In the genomic region with DNA sequence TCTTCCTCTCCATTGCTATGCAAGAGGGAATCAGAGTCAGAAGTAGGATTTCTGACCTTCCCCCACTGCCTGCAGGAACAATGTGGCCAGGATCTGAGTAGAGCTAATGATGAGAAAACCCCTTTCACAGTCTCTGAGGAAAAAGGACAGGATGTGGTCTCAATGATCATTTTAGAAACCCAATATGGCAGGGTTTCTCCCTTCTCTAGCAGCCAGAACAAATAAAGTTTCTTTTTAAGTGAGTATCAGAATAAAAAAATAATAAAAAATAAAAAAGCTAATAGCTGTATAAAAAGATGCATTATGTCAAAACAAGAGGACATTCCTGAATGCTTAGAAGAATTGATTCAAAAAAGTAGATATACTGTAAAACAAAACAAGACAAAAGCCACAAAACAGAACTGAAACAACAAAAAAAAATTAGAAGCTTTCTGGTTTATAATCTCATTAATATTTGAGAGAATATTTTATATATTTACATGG, we compare ENCODE assay signal across 12 cellular contexts.
DNase-seq lines count a peak whose midpoint lies in the region; ATAC-seq, FAIRE-seq and TF ChIP-seq lines count a peak whose summit lies in the region.
"Had no signal": no experiment of that assay in that cellular context is flagged by ENCODE, and none has a peak within 500 bp of the region (broad histone marks: within the 10 kb centered on the region; RNA-seq: fewer than 3 reads in every experiment).

No MANE protein-coding gene starts in this region.

- ATAC-seq in GM18498 (IDR thresholded peaks at IDR 0.05; ENCODE audit: unreplicated experiment) (peak; percentile 98), GM21390 (IDR thresholded peaks at IDR 0.05; ENCODE audit: unreplicated experiment) (peak; percentile 99), HG03135 (IDR thresholded peaks at IDR 0.05; ENCODE audit: unreplicated experiment) (peak; percentile 98)
- no peak for ATAC-seq in activated T-cell treated with anti-CD3 and anti-CD28 coated beads, Interleukin-2, amount 50 U/mL, for 4 hours
- ATAC-seq: psoas muscle had no signal

- no peaks in the 10 kb centered on the region for H3K36me3 Mint-ChIP-seq in dendritic cell treated with granulocyte-macrophage colony-stimulating factor and Interleukin-4, amounts not matched to agents 40 ng/mL and 50 ng/mL, for 4 days (ENCODE audit: low read depth)
- no peaks in the 10 kb centered on the region for H3K36me3 Mint-ChIP-seq in T-helper 2 cell treated with Interferon-gamma antibody and Interleukin-4, amounts not matched to agents 5 μg/mL and 100 μg/mL, for 36 hours (ENCODE audit: low read depth)
- no peaks in the 10 kb centered on the region for H3K36me3 Mint-ChIP-seq in activated T-cell treated with anti-CD3 and anti-CD28 coated beads, Interleukin-2, amount 50 U/mL, for 4 hours (ENCODE audit: insufficient read depth)

- H3K4me1 Mint-ChIP-seq in dendritic cell treated with granulocyte-macrophage colony-stimulating factor and Interleukin-4, amounts not matched to agents 40 ng/mL and 50 ng/mL, for 4 days (ENCODE audit: low read depth), result peaks cover 12% of the 10 kb centered on the region
- H3K4me1 Mint-ChIP-seq in T-helper 2 cell treated with Interferon-gamma antibody and Interleukin-4, amounts not matched to agents 5 μg/mL and 100 μg/mL, for 36 hours (ENCODE audit: low read depth), result no peaks in the 10 kb centered on the region
- peaks cover 3% of the 10 kb centered on the region for H3K4me1 Mint-ChIP-seq in activated T-cell treated with anti-CD3 and anti-CD28 coated beads, Interleukin-2, amount 50 U/mL, for 4 hours (ENCODE audit: low read depth)

- no peaks in the 10 kb centered on the region for H3K27me3 ChIP-seq in esophagus muscularis mucosa
- H3K27me3 ChIP-seq: cardiac muscle cell had no signal

- TF ChIP-seq EP300 in esophagus muscularis mucosa (IDR thresholded peaks at IDR 0.05), result no peak

- peaks cover 2% of the 10 kb centered on the region for H3K9me3 Mint-ChIP-seq in dendritic cell treated with granulocyte-macrophage colony-stimulating factor and Interleukin-4, amounts not matched to agents 40 ng/mL and 50 ng/mL, for 4 days
- no peaks in the 10 kb centered on the region for H3K9me3 Mint-ChIP-seq in T-helper 2 cell treated with Interferon-gamma antibody and Interleukin-4, amounts not matched to agents 5 μg/mL and 100 μg/mL, for 36 hours
- H3K9me3 Mint-ChIP-seq in activated T-cell treated with anti-CD3 and anti-CD28 coated beads, Interleukin-2, amount 50 U/mL, for 4 hours, result peaks cover under 1% of the 10 kb centered on the region

- no peak for DNase-seq in esophagus muscularis mucosa (ENCODE audit: extremely low spot score)
- no peak for DNase-seq in T-helper 2 cell treated with Interferon-gamma antibody and Interleukin-4, amounts not matched to agents 5 μg/mL and 100 μg/mL, for 36 hours (ENCODE audit: low spot score)
- no peak for DNase-seq in H54 (ENCODE audit: insufficient read length, low spot score)
- DNase-seq in activated T-cell treated with anti-CD3 and anti-CD28 coated beads, Interleukin-2, amount 50 U/mL, for 4 hours, result no peak
- DNase-seq: COR-L47; psoas muscle; stimulated activated naive CD4-positive, alpha-beta T cell had no signal

- TF ChIP-seq POLR2A in esophagus muscularis mucosa (IDR thresholded peaks at IDR 0.05; ENCODE audit: low read depth), result no peak
- no peak for TF ChIP-seq POLR2A in H54 (IDR thresholded peaks at IDR 0.05; ENCODE audit: low read depth, low read length)

- no peaks in the 10 kb centered on the region for H3K27me3 Mint-ChIP-seq in dendritic cell treated with granulocyte-macrophage colony-stimulating factor and Interleukin-4, amounts not matched to agents 40 ng/mL and 50 ng/mL, for 4 days
- no peaks in the 10 kb centered on the region for H3K27me3 Mint-ChIP-seq in T-helper 2 cell treated with Interferon-gamma antibody and Interleukin-4, amounts not matched to agents 5 μg/mL and 100 μg/mL, for 36 hours (ENCODE audit: low read depth)
- H3K27me3 Mint-ChIP-seq in activated T-cell treated with anti-CD3 and anti-CD28 coated beads, Interleukin-2, amount 50 U/mL, for 4 hours (ENCODE audit: low read depth), result no peaks in the 10 kb centered on the region

- intact Hi-C loops in dendritic cell treated with granulocyte-macrophage colony-stimulating factor and Interleukin-4, amounts not matched to agents 40 ng/mL and 50 ng/mL, for 4 days (cut with micrococcal nuclease), result no loop called here
- intact Hi-C loops in esophagus muscularis mucosa (cut with DNase I), result no loop called here

- H3K4me1 ChIP-seq in esophagus muscularis mucosa, result no peaks in the 10 kb centered on the region
- H3K4me1 ChIP-seq: psoas muscle had no signal

- no peak overlapping the region for H3K4me3 ChIP-seq in esophagus muscularis mucosa
- H3K4me3 ChIP-seq: cardiac muscle cell, psoas muscle had no signal

- peak overlapping the region; percentile 53 for H3K27ac Mint-ChIP-seq in dendritic cell treated with granulocyte-macrophage colony-stimulating factor and Interleukin-4, amounts not matched to agents 40 ng/mL and 50 ng/mL, for 4 days
- H3K27ac Mint-ChIP-seq in T-helper 2 cell treated with Interferon-gamma antibody and Interleukin-4, amounts not matched to agents 5 μg/mL and 100 μg/mL, for 36 hours, result no peak overlapping the region

- H3K4me3 Mint-ChIP-seq in dendritic cell treated with granulocyte-macrophage colony-stimulating factor and Interleukin-4, amounts not matched to agents 40 ng/mL and 50 ng/mL, for 4 days, result no peak overlapping the region
- H3K4me3 Mint-ChIP-seq in T-helper 2 cell treated with Interferon-gamma antibody and Interleukin-4, amounts not matched to agents 5 μg/mL and 100 μg/mL, for 36 hours, result no peak overlapping the region
- no peak overlapping the region for H3K4me3 Mint-ChIP-seq in activated T-cell treated with anti-CD3 and anti-CD28 coated beads, Interleukin-2, amount 50 U/mL, for 4 hours

- H3K9me3 ChIP-seq in esophagus muscularis mucosa, result no peaks in the 10 kb centered on the region
- H3K9me3 ChIP-seq: psoas muscle had no signal

- no peaks in the 10 kb centered on the region for H3K36me3 ChIP-seq in esophagus muscularis mucosa
- H3K36me3 ChIP-seq: cardiac muscle cell had no signal

- TF ChIP-seq CTCF in esophagus muscularis mucosa (IDR thresholded peaks at IDR 0.05), result no peak

- no peak for FAIRE-seq in H54 (lab: Jason Lieb, UNC)

- no peak overlapping the region for H3K27ac ChIP-seq in esophagus muscularis mucosa (replicated peaks in 1 of 4)
- H3K27ac ChIP-seq: cardiac muscle cell, psoas muscle had no signal

Comparison
In these comparisons a context has a peak if more than half of its experiments do, and no peak if none do; other contexts are left out.
1. ATAC-seq: peak in GM18498 (single experiment), GM21390 (single experiment) and HG03135 (single experiment); none in activated T-cell treated with anti-CD3 and anti-CD28 coated beads, Interleukin-2, amount 50 U/mL, for 4 hours (0 of 2).